In the genomic region with DNA sequence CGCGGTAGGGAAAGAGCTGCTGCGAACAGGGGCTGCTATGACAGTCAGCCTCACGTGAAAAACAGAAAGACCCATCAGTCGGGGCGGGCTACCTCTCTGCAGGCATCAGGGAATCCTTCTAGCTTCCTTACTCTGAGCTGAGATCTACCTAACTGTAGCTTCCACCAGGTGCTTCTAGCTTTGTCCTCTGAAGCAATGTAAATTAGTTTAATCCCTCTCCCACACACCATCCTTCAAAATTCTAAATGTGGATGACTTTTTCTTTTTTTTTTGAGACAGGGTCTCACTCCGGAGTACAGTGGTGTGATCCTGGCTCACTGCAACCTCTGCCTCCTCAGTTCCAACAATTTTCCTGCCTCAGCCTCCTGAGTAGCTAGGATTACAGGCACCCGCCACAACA, we compare ENCODE assay signal across 2 cellular contexts.
TF ChIP-seq lines count a peak whose summit lies in the region.

No MANE protein-coding gene starts in this region.

TF ChIP-seq in A549, 52 proteins besides CTCF, POLR2A, EP300 and RAD21 (continued from another document):
- TF ChIP-seq, protein P1, sequence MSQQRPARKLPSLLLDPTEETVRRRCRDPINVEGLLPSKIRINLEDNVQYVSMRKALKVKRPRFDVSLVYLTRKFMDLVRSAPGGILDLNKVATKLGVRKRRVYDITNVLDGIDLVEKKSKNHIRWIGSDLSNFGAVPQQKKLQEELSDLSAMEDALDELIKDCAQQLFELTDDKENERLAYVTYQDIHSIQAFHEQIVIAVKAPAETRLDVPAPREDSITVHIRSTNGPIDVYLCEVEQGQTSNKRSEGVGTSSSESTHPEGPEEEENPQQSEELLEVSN (IDR thresholded peaks at IDR 0.05; ENCODE audit: borderline replicate concordance, low read depth) = no peak
- no peak for TF ChIP-seq JUNB (IDR thresholded peaks at IDR 0.05)

TF ChIP-seq in SK-N-SH, 30 proteins besides CTCF, POLR2A, EP300 and RAD21 (continued from another document):
- TF ChIP-seq, protein P2, sequence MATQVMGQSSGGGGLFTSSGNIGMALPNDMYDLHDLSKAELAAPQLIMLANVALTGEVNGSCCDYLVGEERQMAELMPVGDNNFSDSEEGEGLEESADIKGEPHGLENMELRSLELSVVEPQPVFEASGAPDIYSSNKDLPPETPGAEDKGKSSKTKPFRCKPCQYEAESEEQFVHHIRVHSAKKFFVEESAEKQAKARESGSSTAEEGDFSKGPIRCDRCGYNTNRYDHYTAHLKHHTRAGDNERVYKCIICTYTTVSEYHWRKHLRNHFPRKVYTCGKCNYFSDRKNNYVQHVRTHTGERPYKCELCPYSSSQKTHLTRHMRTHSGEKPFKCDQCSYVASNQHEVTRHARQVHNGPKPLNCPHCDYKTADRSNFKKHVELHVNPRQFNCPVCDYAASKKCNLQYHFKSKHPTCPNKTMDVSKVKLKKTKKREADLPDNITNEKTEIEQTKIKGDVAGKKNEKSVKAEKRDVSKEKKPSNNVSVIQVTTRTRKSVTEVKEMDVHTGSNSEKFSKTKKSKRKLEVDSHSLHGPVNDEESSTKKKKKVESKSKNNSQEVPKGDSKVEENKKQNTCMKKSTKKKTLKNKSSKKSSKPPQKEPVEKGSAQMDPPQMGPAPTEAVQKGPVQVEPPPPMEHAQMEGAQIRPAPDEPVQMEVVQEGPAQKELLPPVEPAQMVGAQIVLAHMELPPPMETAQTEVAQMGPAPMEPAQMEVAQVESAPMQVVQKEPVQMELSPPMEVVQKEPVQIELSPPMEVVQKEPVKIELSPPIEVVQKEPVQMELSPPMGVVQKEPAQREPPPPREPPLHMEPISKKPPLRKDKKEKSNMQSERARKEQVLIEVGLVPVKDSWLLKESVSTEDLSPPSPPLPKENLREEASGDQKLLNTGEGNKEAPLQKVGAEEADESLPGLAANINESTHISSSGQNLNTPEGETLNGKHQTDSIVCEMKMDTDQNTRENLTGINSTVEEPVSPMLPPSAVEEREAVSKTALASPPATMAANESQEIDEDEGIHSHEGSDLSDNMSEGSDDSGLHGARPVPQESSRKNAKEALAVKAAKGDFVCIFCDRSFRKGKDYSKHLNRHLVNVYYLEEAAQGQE (IDR thresholded peaks at IDR 0.05; ENCODE audit: low read depth, low read length) = no peak
- no peak for TF ChIP-seq ELF1 (IDR thresholded peaks at IDR 0.05)
- no peak for TF ChIP-seq MXI1 (IDR thresholded peaks at IDR 0.05; ENCODE audit: low read depth, low read length)
- TF ChIP-seq SMC3 (IDR thresholded peaks at IDR 0.05; ENCODE audit: low read depth, low read length) = no peak
- no peak for TF ChIP-seq TEAD4 (IDR thresholded peaks at IDR 0.05; ENCODE audit: borderline replicate concordance, insufficient read depth)
- TF ChIP-seq MEF2A (IDR thresholded peaks at IDR 0.05; ENCODE audit: borderline replicate concordance, low read depth) = no peak
- TF ChIP-seq YY1 (IDR thresholded peaks at IDR 0.05; ENCODE audit: low read depth) = no peak
- TF ChIP-seq, protein P3, sequence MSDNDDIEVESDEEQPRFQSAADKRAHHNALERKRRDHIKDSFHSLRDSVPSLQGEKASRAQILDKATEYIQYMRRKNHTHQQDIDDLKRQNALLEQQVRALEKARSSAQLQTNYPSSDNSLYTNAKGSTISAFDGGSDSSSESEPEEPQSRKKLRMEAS (IDR thresholded peaks at IDR 0.05; ENCODE audit: low read depth) = no peak
- TF ChIP-seq FOSL2 (IDR thresholded peaks at IDR 0.05; ENCODE audit: borderline replicate concordance, low read depth) = no peak
- no peak for TF ChIP-seq SIN3A (IDR thresholded peaks at IDR 0.05; ENCODE audit: borderline replicate concordance, low read depth, low read length)
- TF ChIP-seq, protein P4, sequence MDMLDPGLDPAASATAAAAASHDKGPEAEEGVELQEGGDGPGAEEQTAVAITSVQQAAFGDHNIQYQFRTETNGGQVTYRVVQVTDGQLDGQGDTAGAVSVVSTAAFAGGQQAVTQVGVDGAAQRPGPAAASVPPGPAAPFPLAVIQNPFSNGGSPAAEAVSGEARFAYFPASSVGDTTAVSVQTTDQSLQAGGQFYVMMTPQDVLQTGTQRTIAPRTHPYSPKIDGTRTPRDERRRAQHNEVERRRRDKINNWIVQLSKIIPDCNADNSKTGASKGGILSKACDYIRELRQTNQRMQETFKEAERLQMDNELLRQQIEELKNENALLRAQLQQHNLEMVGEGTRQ (IDR thresholded peaks at IDR 0.05; ENCODE audit: borderline replicate concordance, low read depth, low read length) = no peak
